In the genomic region with DNA sequence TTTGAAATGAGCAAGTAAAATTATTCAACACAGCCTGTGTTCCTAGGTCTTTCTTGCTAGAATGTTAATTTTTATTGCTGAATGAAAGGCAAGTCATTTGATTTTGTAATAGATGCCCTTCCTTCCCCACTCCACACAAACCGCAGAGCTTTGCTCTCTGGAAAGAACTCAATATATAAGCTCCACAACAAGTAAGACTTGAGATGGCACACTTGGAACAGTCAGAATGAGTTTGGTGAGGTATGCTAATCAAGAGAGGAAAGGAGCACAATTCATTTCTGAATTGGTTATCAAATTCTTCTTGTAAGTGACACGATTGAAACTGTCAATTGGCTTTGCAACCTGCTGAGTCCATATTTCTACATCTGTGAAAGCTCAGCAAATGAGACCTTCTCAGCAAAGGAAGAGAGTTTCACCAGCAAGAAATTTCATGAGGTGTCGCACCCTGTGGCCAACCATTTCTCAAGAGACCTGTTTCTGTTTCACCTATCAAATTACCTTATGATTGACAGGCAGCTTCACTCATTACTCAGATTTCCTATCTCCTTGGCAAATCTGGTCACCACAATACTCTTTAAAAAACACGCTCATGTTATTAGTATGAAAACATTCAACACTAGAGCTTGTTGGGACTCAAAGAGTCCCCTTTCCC, we compare ENCODE assay signal across 13 cellular contexts. TPM values are rescaled to one million over a fixed set of nuclear protein-coding genes. Genes with fewer than 3 reads are reported as not detected.
A peak's percentile ranks its signal among the peaks of the same experiment; 100 is the strongest.
DNase-seq lines count a peak whose midpoint lies in the region; ATAC-seq, FAIRE-seq and TF ChIP-seq lines count a peak whose summit lies in the region.
"Had no signal": no experiment of that assay in that cellular context is flagged by ENCODE, and none has a peak within 500 bp of the region (broad histone marks: within the 10 kb centered on the region; RNA-seq: fewer than 3 reads in every experiment).

No MANE protein-coding gene starts in this region.

- DNase-seq in activated CD8-positive, alpha-beta T cell treated with anti-CD3 and anti-CD28 coated beads for 36 hours, result peak; percentile 71
- no peak for DNase-seq in activated CD8-positive, alpha-beta T cell treated with anti-CD3 and anti-CD28 coated beads, Interleukin-2, amount 10 ng/mL, durations not matched to agents 7 days and 5 days
- DNase-seq in MV-4-11 (lab: John Stamatoyannopoulos, UW), result peak; percentile 51
- DNase-seq in activated T-helper 1 cell treated with anti-CD3 and anti-CD28 coated beads, Interleukin-12 subunit alpha, Interleukin-12 subunit beta, Interleukin-2, Interleukin-4 antibody, amounts not matched to agents 30 ng/mL and 10 ng/mL and 1 ng/mL, durations not matched to agents 14 hours and 24 hours and 36 hours (ENCODE audit: low spot score), result peak; percentile 45
- peak; percentile 42 for DNase-seq in pons (ENCODE audit: low spot score)
- no peak for DNase-seq in SW 1271 (lab: John Stamatoyannopoulos, UW)
- DNase-seq in NCI-H2196 (lab: John Stamatoyannopoulos, UW; ENCODE audit: unreplicated experiment), result no peak
- no peak for DNase-seq in frontal cortex (ENCODE audit: low spot score in 2 of 2)
- DNase-seq: Calu3; effector CD4-positive, alpha-beta T cell; NCI-H774 had no signal

- POLR2A ChIA-PET in activated CD8-positive, alpha-beta T cell treated with anti-CD3 and anti-CD28 coated beads for 36 hours (lab: Charles Lee), result interaction anchor here (1.0 to 17.2 kb wide), 9 partner anchors 12 to 975 kb away, joined by 3 to 237 read pairs (median 3); partner anchors contain the start of genes CTLA4 and WDR12
- POLR2A ChIA-PET in activated CD8-positive, alpha-beta T cell treated with anti-CD3 and anti-CD28 coated beads, Interleukin-2, amount 10 ng/mL, durations not matched to agents 7 days and 5 days (lab: Charles Lee), result interaction anchor here (0.5 to 2.6 kb wide), 4 partner anchors 12 to 181 kb away, joined by 3 to 14 read pairs (median 13); partner anchors contain the start of gene CTLA4

- FAIRE-seq in frontal cortex (lab: Jason Lieb, UNC), result no peak

- no peaks in the 10 kb centered on the region for H3K36me3 Mint-ChIP-seq in activated CD8-positive, alpha-beta T cell treated with anti-CD3 and anti-CD28 coated beads for 36 hours (ENCODE audit: low read depth)
- no peaks in the 10 kb centered on the region for H3K36me3 Mint-ChIP-seq in activated CD8-positive, alpha-beta T cell treated with anti-CD3 and anti-CD28 coated beads, Interleukin-2, amount 10 ng/mL, durations not matched to agents 7 days and 5 days (ENCODE audit: low read depth)
- peaks cover 5% of the 10 kb centered on the region for H3K36me3 Mint-ChIP-seq in activated T-helper 1 cell treated with anti-CD3 and anti-CD28 coated beads, Interleukin-12 subunit alpha, Interleukin-12 subunit beta, Interleukin-2, Interleukin-4 antibody, amounts not matched to agents 30 ng/mL and 10 ng/mL and 1 ng/mL, durations not matched to agents 14 hours and 24 hours and 36 hours (ENCODE audit: low read depth)
- H3K36me3 Mint-ChIP-seq: activated naive CD4-positive, alpha-beta T cell treated with anti-CD3 and anti-CD28 coated beads, Interleukin-2, amount 50 U/mL, for 24 hours had no signal

- no peaks in the 10 kb centered on the region for H3K9me3 Mint-ChIP-seq in activated CD8-positive, alpha-beta T cell treated with anti-CD3 and anti-CD28 coated beads for 36 hours
- H3K9me3 Mint-ChIP-seq in activated CD8-positive, alpha-beta T cell treated with anti-CD3 and anti-CD28 coated beads, Interleukin-2, amount 10 ng/mL, durations not matched to agents 7 days and 5 days (ENCODE audit: insufficient read depth), result no peaks in the 10 kb centered on the region
- H3K9me3 Mint-ChIP-seq in activated T-helper 1 cell treated with anti-CD3 and anti-CD28 coated beads, Interleukin-12 subunit alpha, Interleukin-12 subunit beta, Interleukin-2, Interleukin-4 antibody, amounts not matched to agents 30 ng/mL and 10 ng/mL and 1 ng/mL, durations not matched to agents 14 hours and 24 hours and 36 hours, result peaks cover 8% of the 10 kb centered on the region

- peak overlapping the region; percentile 72 for H3K27ac Mint-ChIP-seq in activated CD8-positive, alpha-beta T cell treated with anti-CD3 and anti-CD28 coated beads for 36 hours
- H3K27ac Mint-ChIP-seq in activated CD8-positive, alpha-beta T cell treated with anti-CD3 and anti-CD28 coated beads, Interleukin-2, amount 10 ng/mL, durations not matched to agents 7 days and 5 days, result no peak overlapping the region
- peak overlapping the region; percentile 45 for H3K27ac Mint-ChIP-seq in activated T-helper 1 cell treated with anti-CD3 and anti-CD28 coated beads, Interleukin-12 subunit alpha, Interleukin-12 subunit beta, Interleukin-2, Interleukin-4 antibody, amounts not matched to agents 30 ng/mL and 10 ng/mL and 1 ng/mL, durations not matched to agents 14 hours and 24 hours and 36 hours
- H3K27ac Mint-ChIP-seq: activated naive CD4-positive, alpha-beta T cell treated with anti-CD3 and anti-CD28 coated beads, Interleukin-2, amount 50 U/mL, for 24 hours had no signal

- H3K4me1 Mint-ChIP-seq in activated CD8-positive, alpha-beta T cell treated with anti-CD3 and anti-CD28 coated beads for 36 hours (ENCODE audit: low read depth), result peaks cover 51% of the 10 kb centered on the region
- peaks cover 29% of the 10 kb centered on the region for H3K4me1 Mint-ChIP-seq in activated CD8-positive, alpha-beta T cell treated with anti-CD3 and anti-CD28 coated beads, Interleukin-2, amount 10 ng/mL, durations not matched to agents 7 days and 5 days (ENCODE audit: low read depth)
- H3K4me1 Mint-ChIP-seq in activated T-helper 1 cell treated with anti-CD3 and anti-CD28 coated beads, Interleukin-12 subunit alpha, Interleukin-12 subunit beta, Interleukin-2, Interleukin-4 antibody, amounts not matched to agents 30 ng/mL and 10 ng/mL and 1 ng/mL, durations not matched to agents 14 hours and 24 hours and 36 hours (ENCODE audit: low read depth), result peaks cover 67% of the 10 kb centered on the region

- TF ChIP-seq CTCF in activated CD8-positive, alpha-beta T cell treated with anti-CD3 and anti-CD28 coated beads for 36 hours (IDR thresholded peaks at IDR 0.05), result no peak

- ATAC-seq in activated CD8-positive, alpha-beta T cell treated with anti-CD3 and anti-CD28 coated beads for 36 hours, result peak; percentile 70
- no peak for ATAC-seq in activated CD8-positive, alpha-beta T cell treated with anti-CD3 and anti-CD28 coated beads, Interleukin-2, amount 10 ng/mL, durations not matched to agents 7 days and 5 days

- CTCF ChIA-PET in activated CD8-positive, alpha-beta T cell treated with anti-CD3 and anti-CD28 coated beads for 36 hours (lab: Charles Lee), result interaction anchor here (0.9 to 2.4 kb wide), 12 partner anchors 11 to 123 kb away, joined by 3 to 14 read pairs (median 4); partner anchors contain the start of gene CTLA4
- CTCF ChIA-PET in activated CD8-positive, alpha-beta T cell treated with anti-CD3 and anti-CD28 coated beads, Interleukin-2, amount 10 ng/mL, durations not matched to agents 7 days and 5 days (lab: Charles Lee), result interaction anchor here (0.8 to 2.7 kb wide), 8 partner anchors 11 to 71 kb away, joined by 3 to 9 read pairs (median 7); partner anchors contain the start of gene CTLA4

- H3K27me3 Mint-ChIP-seq in activated CD8-positive, alpha-beta T cell treated with anti-CD3 and anti-CD28 coated beads for 36 hours, result no peaks in the 10 kb centered on the region
- H3K27me3 Mint-ChIP-seq in activated CD8-positive, alpha-beta T cell treated with anti-CD3 and anti-CD28 coated beads, Interleukin-2, amount 10 ng/mL, durations not matched to agents 7 days and 5 days (ENCODE audit: low read depth), result no peaks in the 10 kb centered on the region
- H3K27me3 Mint-ChIP-seq in activated T-helper 1 cell treated with anti-CD3 and anti-CD28 coated beads, Interleukin-12 subunit alpha, Interleukin-12 subunit beta, Interleukin-2, Interleukin-4 antibody, amounts not matched to agents 30 ng/mL and 10 ng/mL and 1 ng/mL, durations not matched to agents 14 hours and 24 hours and 36 hours (ENCODE audit: insufficient read depth), result no peaks in the 10 kb centered on the region
- H3K27me3 Mint-ChIP-seq: activated naive CD4-positive, alpha-beta T cell treated with anti-CD3 and anti-CD28 coated beads, Interleukin-2, amount 50 U/mL, for 24 hours had no signal

- intact Hi-C loops in activated CD8-positive, alpha-beta T cell treated with anti-CD3 and anti-CD28 coated beads for 36 hours (cut with micrococcal nuclease), result no loop called here
- intact Hi-C loops in activated T-helper 1 cell treated with anti-CD3 and anti-CD28 coated beads, Interleukin-12 subunit alpha, Interleukin-12 subunit beta, Interleukin-2, Interleukin-4 antibody, amounts not matched to agents 30 ng/mL and 10 ng/mL and 1 ng/mL, durations not matched to agents 14 hours and 24 hours and 36 hours (cut with micrococcal nuclease), result loop anchor here (1.0 kb wide), 6 partner anchors 8 to 62 kb away; no protein-coding TSS in a partner anchor

- no peak overlapping the region for H3K4me3 Mint-ChIP-seq in activated CD8-positive, alpha-beta T cell treated with anti-CD3 and anti-CD28 coated beads for 36 hours
- no peak overlapping the region for H3K4me3 Mint-ChIP-seq in activated CD8-positive, alpha-beta T cell treated with anti-CD3 and anti-CD28 coated beads, Interleukin-2, amount 10 ng/mL, durations not matched to agents 7 days and 5 days
- H3K4me3 Mint-ChIP-seq in activated T-helper 1 cell treated with anti-CD3 and anti-CD28 coated beads, Interleukin-12 subunit alpha, Interleukin-12 subunit beta, Interleukin-2, Interleukin-4 antibody, amounts not matched to agents 30 ng/mL and 10 ng/mL and 1 ng/mL, durations not matched to agents 14 hours and 24 hours and 36 hours, result no peak overlapping the region
- H3K4me3 Mint-ChIP-seq: activated naive CD4-positive, alpha-beta T cell treated with anti-CD3 and anti-CD28 coated beads, Interleukin-2, amount 50 U/mL, for 24 hours had no signal

RNA-seq across cellular contexts. Expression of gene CTLA4, which starts 19.1 kb away (rescaled TPM):
- total RNA-seq in activated CD8-positive, alpha-beta T cell treated with anti-CD3 and anti-CD28 coated beads for 36 hours, result 10 to 100 TPM; 28.7 to 30.7 TPM
- 1 to 10 TPM; 3.8 to 4.7 TPM for total RNA-seq in activated CD8-positive, alpha-beta T cell treated with anti-CD3 and anti-CD28 coated beads, Interleukin-2, amount 10 ng/mL, durations not matched to agents 7 days and 5 days
- 118 and 124 TPM in 2 replicates for total RNA-seq in activated T-helper 1 cell treated with anti-CD3 and anti-CD28 coated beads, Interleukin-12 subunit alpha, Interleukin-12 subunit beta, Interleukin-2, Interleukin-4 antibody, amounts not matched to agents 30 ng/mL and 10 ng/mL and 1 ng/mL, durations not matched to agents 14 hours and 24 hours and 36 hours
- not detected for total RNA-seq in frontal cortex
- total RNA-seq: Calu3, skeletal muscle tissue had no signal

RNA-seq across cellular contexts. Expression of gene ICOS, which starts 49.9 kb away (rescaled TPM):
- 10 to 100 TPM; 55.0 to 55.6 TPM for total RNA-seq in activated CD8-positive, alpha-beta T cell treated with anti-CD3 and anti-CD28 coated beads for 36 hours
- 10 to 100 TPM; 31.1 to 32.6 TPM for total RNA-seq in activated CD8-positive, alpha-beta T cell treated with anti-CD3 and anti-CD28 coated beads, Interleukin-2, amount 10 ng/mL, durations not matched to agents 7 days and 5 days
- total RNA-seq in activated T-helper 1 cell treated with anti-CD3 and anti-CD28 coated beads, Interleukin-12 subunit alpha, Interleukin-12 subunit beta, Interleukin-2, Interleukin-4 antibody, amounts not matched to agents 30 ng/mL and 10 ng/mL and 1 ng/mL, durations not matched to agents 14 hours and 24 hours and 36 hours, result 143 and 150 TPM in 2 replicates
- total RNA-seq in frontal cortex, result not detected
- total RNA-seq: Calu3 had no signal

Comparison
In these comparisons a context has a peak if more than half of its experiments do, and no peak if none do; other contexts are left out.
1. DNase-seq: peak in activated CD8-positive, alpha-beta T cell treated with anti-CD3 and anti-CD28 coated beads for 36 hours (single experiment), MV-4-11 (single experiment), activated T-helper 1 cell treated with anti-CD3 and anti-CD28 coated beads, Interleukin-12 subunit alpha, Interleukin-12 subunit beta, Interleukin-2, Interleukin-4 antibody, amounts not matched to agents 30 ng/mL and 10 ng/mL and 1 ng/mL, durations not matched to agents 14 hours and 24 hours and 36 hours (single experiment) and pons (single experiment); none in activated CD8-positive, alpha-beta T cell treated with anti-CD3 and anti-CD28 coated beads, Interleukin-2, amount 10 ng/mL, durations not matched to agents 7 days and 5 days (single experiment), SW 1271 (0 of 2), NCI-H2196 (single experiment) and frontal cortex (0 of 2).
2. RNA of gene CTLA4, which starts 19.1 kb away (total RNA-seq): 118 to 124 TPM in activated T-helper 1 cell treated with anti-CD3 and anti-CD28 coated beads, Interleukin-12 subunit alpha, Interleukin-12 subunit beta, Interleukin-2, Interleukin-4 antibody, amounts not matched to agents 30 ng/mL and 10 ng/mL and 1 ng/mL, durations not matched to agents 14 hours and 24 hours and 36 hours and 28.7 to 30.7 TPM in activated CD8-positive, alpha-beta T cell treated with anti-CD3 and anti-CD28 coated beads for 36 hours; 3.8 to 4.7 TPM in activated CD8-positive, alpha-beta T cell treated with anti-CD3 and anti-CD28 coated beads, Interleukin-2, amount 10 ng/mL, durations not matched to agents 7 days and 5 days and not detected in frontal cortex (single experiment); every median in the first group is over 4 times any median in the second.
3. RNA of gene ICOS, which starts 49.9 kb away (total RNA-seq): 143 to 150 TPM in activated T-helper 1 cell treated with anti-CD3 and anti-CD28 coated beads, Interleukin-12 subunit alpha, Interleukin-12 subunit beta, Interleukin-2, Interleukin-4 antibody, amounts not matched to agents 30 ng/mL and 10 ng/mL and 1 ng/mL, durations not matched to agents 14 hours and 24 hours and 36 hours, 55.0 to 55.6 TPM in activated CD8-positive, alpha-beta T cell treated with anti-CD3 and anti-CD28 coated beads for 36 hours and 31.1 to 32.6 TPM in activated CD8-positive, alpha-beta T cell treated with anti-CD3 and anti-CD28 coated beads, Interleukin-2, amount 10 ng/mL, durations not matched to agents 7 days and 5 days; not detected in frontal cortex (single experiment); every median in the first group is over 10 times any median in the second.